18 cellular contexts compared by ENCODE assay signal in the genomic region with DNA sequence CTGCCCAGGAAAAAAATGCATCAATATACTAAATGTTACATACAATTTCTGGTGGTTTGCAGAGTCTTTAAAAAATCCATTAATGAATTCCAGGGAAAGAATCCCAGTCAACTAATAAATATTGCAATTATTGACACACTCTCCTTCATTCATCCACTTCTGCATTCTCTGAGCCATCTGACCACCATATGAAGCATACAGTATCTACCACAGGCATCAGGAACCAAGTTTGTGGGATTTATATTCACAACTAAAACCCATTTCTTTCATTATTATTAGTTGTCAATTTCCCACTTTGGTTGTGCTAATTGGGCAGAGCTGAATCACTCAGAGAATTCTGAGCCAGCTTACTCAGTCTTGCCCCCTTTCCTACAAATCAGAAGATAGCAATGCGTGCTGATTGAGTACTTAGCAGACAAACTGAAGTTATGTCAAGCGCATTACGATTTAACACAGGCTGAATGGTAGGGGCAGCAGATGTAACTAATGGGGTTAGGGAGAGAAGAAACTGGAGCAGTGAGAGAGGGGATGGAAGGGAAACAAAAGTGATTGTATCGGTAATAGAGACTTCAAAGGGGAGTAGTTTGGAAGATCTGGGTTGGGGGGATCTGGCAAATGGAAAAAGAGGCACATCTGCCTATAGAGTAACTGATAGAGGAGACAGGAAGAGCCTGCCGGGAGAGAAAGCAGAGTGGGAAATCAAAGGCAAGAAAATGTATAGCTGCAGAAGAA. TPM values are rescaled to one million over a fixed set of nuclear protein-coding genes. Genes with fewer than 3 reads are reported as not detected.
DNase-seq lines count a peak whose midpoint lies in the region; ATAC-seq and TF ChIP-seq lines count a peak whose summit lies in the region.
"Had no signal": no experiment of that assay in that cellular context is flagged by ENCODE, and none has a peak within 500 bp of the region (broad histone marks: within the 10 kb centered on the region; RNA-seq: fewer than 3 reads in every experiment).

No MANE protein-coding gene starts in this region.

- no peak for TF ChIP-seq CTCF in nephron (IDR thresholded peaks at IDR 0.05; ENCODE audit: unreplicated experiment in 3 of 3)

- DNase-seq in activated naive CD8-positive, alpha-beta T cell treated with anti-CD3 and anti-CD28 coated beads, Interleukin-2, amount 50 U/mL, for 24 hours = no peak
- DNase-seq in activated naive CD8-positive, alpha-beta T cell treated with anti-CD3 and anti-CD28 coated beads for 36 hours = no peak
- no peak for DNase-seq in activated CD8-positive, alpha-beta memory T cell treated with anti-CD3 and anti-CD28 coated beads for 24 hours
- DNase-seq in erythroblast (lab: John Stamatoyannopoulos, UW) = no peak
- no peak for DNase-seq in stimulated activated CD4-positive, alpha-beta T cell treated with anti-CD3 and anti-CD28 coated beads, Interleukin-12 subunit alpha, Interleukin-12 subunit beta, amount 100 ng/mL, for 4 hours
- DNase-seq: activated CD8-positive, alpha-beta T cell treated with anti-CD3 and anti-CD28 coated beads for 36 hours; DMS 273 treated with DMSO at 0.1 percent for 48 hours; heart right ventricle; left ventricle myocardium inferior; NCI-H526; pancreas; stimulated activated CD4-positive, alpha-beta T cell treated with anti-CD3 and anti-CD28 coated beads, Interleukin-1b, Interleukin-23, amount 100 ng/mL, for 48 hours; stomach had no signal

- peak overlapping the region; percentile 44 for H3K27ac Mint-ChIP-seq in activated naive CD8-positive, alpha-beta T cell treated with anti-CD3 and anti-CD28 coated beads, Interleukin-2, amount 50 U/mL, for 24 hours
- no peak overlapping the region for H3K27ac Mint-ChIP-seq in activated naive CD8-positive, alpha-beta T cell treated with anti-CD3 and anti-CD28 coated beads for 36 hours
- peak overlapping the region; percentile 29 to 48 (median 39) for H3K27ac Mint-ChIP-seq in nephron
- H3K27ac Mint-ChIP-seq: activated CD8-positive, alpha-beta T cell treated with anti-CD3 and anti-CD28 coated beads for 36 hours; activated naive CD4-positive, alpha-beta T cell treated with anti-CD3 and anti-CD28 coated beads, Interleukin-2, amount 50 U/mL, for 72 hours had no signal

- peak overlapping the region; percentile 5 for H3K27ac ChIP-seq in duodenal mucosa (ENCODE audit: low read depth, low read length)
- peak overlapping the region; percentile 99 for H3K27ac ChIP-seq in temporal lobe (ENCODE audit: low read depth, low read length)
- H3K27ac ChIP-seq: A549, heart right ventricle, left ventricle myocardium inferior, pancreas had no signal

- H3K27me3 ChIP-seq in duodenal mucosa (ENCODE audit: control insufficient read depth in 1 of 2, insufficient read depth in 2 of 2, low read length in 2 of 2) = no peaks in the 10 kb centered on the region
- H3K27me3 ChIP-seq: heart right ventricle, stomach had no signal

- TF ChIP-seq POLR2A in erythroblast (IDR thresholded peaks at IDR 0.05; ENCODE audit: low read length) = no peak

- peaks cover 11% of the 10 kb centered on the region for H3K36me3 Mint-ChIP-seq in activated naive CD8-positive, alpha-beta T cell treated with anti-CD3 and anti-CD28 coated beads, Interleukin-2, amount 50 U/mL, for 24 hours (ENCODE audit: low read depth)
- no peaks in the 10 kb centered on the region for H3K36me3 Mint-ChIP-seq in activated naive CD8-positive, alpha-beta T cell treated with anti-CD3 and anti-CD28 coated beads for 36 hours
- H3K36me3 Mint-ChIP-seq in nephron (ENCODE audit: low read depth) = peaks cover 24% of the 10 kb centered on the region
- H3K36me3 Mint-ChIP-seq: activated naive CD4-positive, alpha-beta T cell treated with anti-CD3 and anti-CD28 coated beads, Interleukin-2, amount 50 U/mL, for 72 hours had no signal

- no peaks in the 10 kb centered on the region for H3K4me1 ChIP-seq in duodenal mucosa (ENCODE audit: control insufficient read depth in 1 of 2, insufficient read depth in 2 of 2, low read length in 2 of 2)
- H3K4me1 ChIP-seq: pancreas had no signal

- H3K9me3 Mint-ChIP-seq in activated naive CD8-positive, alpha-beta T cell treated with anti-CD3 and anti-CD28 coated beads, Interleukin-2, amount 50 U/mL, for 24 hours = no peaks in the 10 kb centered on the region
- no peaks in the 10 kb centered on the region for H3K9me3 Mint-ChIP-seq in activated naive CD8-positive, alpha-beta T cell treated with anti-CD3 and anti-CD28 coated beads for 36 hours
- no peaks in the 10 kb centered on the region for H3K9me3 Mint-ChIP-seq in nephron
- H3K9me3 Mint-ChIP-seq: activated CD8-positive, alpha-beta T cell treated with anti-CD3 and anti-CD28 coated beads for 36 hours; activated naive CD4-positive, alpha-beta T cell treated with anti-CD3 and anti-CD28 coated beads, Interleukin-2, amount 50 U/mL, for 72 hours had no signal

- no peak for ATAC-seq in activated naive CD8-positive, alpha-beta T cell treated with anti-CD3 and anti-CD28 coated beads, Interleukin-2, amount 50 U/mL, for 24 hours
- ATAC-seq: A549; activated CD8-positive, alpha-beta T cell treated with anti-CD3 and anti-CD28 coated beads for 36 hours; activated naive CD4-positive, alpha-beta T cell treated with anti-CD3 and anti-CD28 coated beads, Interleukin-2, amount 50 U/mL, for 72 hours; pancreas had no signal

- H3K4me1 Mint-ChIP-seq in activated naive CD8-positive, alpha-beta T cell treated with anti-CD3 and anti-CD28 coated beads, Interleukin-2, amount 50 U/mL, for 24 hours = peaks cover 10% of the 10 kb centered on the region
- peaks cover 13% of the 10 kb centered on the region for H3K4me1 Mint-ChIP-seq in activated naive CD8-positive, alpha-beta T cell treated with anti-CD3 and anti-CD28 coated beads for 36 hours
- peaks cover 30% of the 10 kb centered on the region for H3K4me1 Mint-ChIP-seq in nephron

- H3K4me3 Mint-ChIP-seq in activated naive CD8-positive, alpha-beta T cell treated with anti-CD3 and anti-CD28 coated beads, Interleukin-2, amount 50 U/mL, for 24 hours = peak overlapping the region; percentile 4
- no peak overlapping the region for H3K4me3 Mint-ChIP-seq in activated naive CD8-positive, alpha-beta T cell treated with anti-CD3 and anti-CD28 coated beads for 36 hours
- no peak overlapping the region for H3K4me3 Mint-ChIP-seq in nephron
- H3K4me3 Mint-ChIP-seq: activated CD8-positive, alpha-beta T cell treated with anti-CD3 and anti-CD28 coated beads for 36 hours had no signal

- H3K27me3 Mint-ChIP-seq in activated naive CD8-positive, alpha-beta T cell treated with anti-CD3 and anti-CD28 coated beads, Interleukin-2, amount 50 U/mL, for 24 hours = no peaks in the 10 kb centered on the region
- H3K27me3 Mint-ChIP-seq in activated naive CD8-positive, alpha-beta T cell treated with anti-CD3 and anti-CD28 coated beads for 36 hours = no peaks in the 10 kb centered on the region
- H3K27me3 Mint-ChIP-seq in nephron (ENCODE audit: low read depth) = no peaks in the 10 kb centered on the region
- H3K27me3 Mint-ChIP-seq: activated CD8-positive, alpha-beta T cell treated with anti-CD3 and anti-CD28 coated beads for 36 hours had no signal

- H3K4me3 ChIP-seq in duodenal mucosa (ENCODE audit: low read depth in 1 of 2, low read length in 2 of 2) = no peak overlapping the region
- H3K4me3 ChIP-seq: A549, heart right ventricle, left ventricle myocardium inferior, pancreas, stomach had no signal

- no peaks in the 10 kb centered on the region for H3K9me3 ChIP-seq in duodenal mucosa (ENCODE audit: control insufficient read depth in 1 of 2, low read length in 2 of 2)
- H3K9me3 ChIP-seq: A549, heart right ventricle, left ventricle myocardium inferior, pancreas, stomach had no signal

- no peaks in the 10 kb centered on the region for H3K36me3 ChIP-seq in duodenal mucosa (ENCODE audit: control insufficient read depth in 1 of 2, insufficient read depth in 2 of 2, low read length in 2 of 2)
- H3K36me3 ChIP-seq: left ventricle myocardium inferior, pancreas, stomach had no signal

- H3K9ac ChIP-seq in duodenal mucosa (ENCODE audit: low read depth in 1 of 2, low read length in 2 of 2) = no peak overlapping the region

RNA-seq across cellular contexts. Expression of gene ZEB2, which starts 52.3 kb away (rescaled TPM):
- 10 to 100 TPM in 1 of 2 experiments, 1 to 10 TPM in 1; 9.0 to 10.5 TPM for total RNA-seq in activated naive CD8-positive, alpha-beta T cell treated with anti-CD3 and anti-CD28 coated beads for 36 hours
- 283 TPM for total RNA-seq in temporal lobe

Comparison
In these comparisons a context has a peak if more than half of its experiments do, and no peak if none do; other contexts are left out.
1. RNA of gene ZEB2, which starts 52.3 kb away (total RNA-seq): 283 TPM in temporal lobe (single experiment); 9.0 to 10.5 TPM in activated naive CD8-positive, alpha-beta T cell treated with anti-CD3 and anti-CD28 coated beads for 36 hours; every median in the first group is over 10 times any median in the second.